In the genomic region with DNA sequence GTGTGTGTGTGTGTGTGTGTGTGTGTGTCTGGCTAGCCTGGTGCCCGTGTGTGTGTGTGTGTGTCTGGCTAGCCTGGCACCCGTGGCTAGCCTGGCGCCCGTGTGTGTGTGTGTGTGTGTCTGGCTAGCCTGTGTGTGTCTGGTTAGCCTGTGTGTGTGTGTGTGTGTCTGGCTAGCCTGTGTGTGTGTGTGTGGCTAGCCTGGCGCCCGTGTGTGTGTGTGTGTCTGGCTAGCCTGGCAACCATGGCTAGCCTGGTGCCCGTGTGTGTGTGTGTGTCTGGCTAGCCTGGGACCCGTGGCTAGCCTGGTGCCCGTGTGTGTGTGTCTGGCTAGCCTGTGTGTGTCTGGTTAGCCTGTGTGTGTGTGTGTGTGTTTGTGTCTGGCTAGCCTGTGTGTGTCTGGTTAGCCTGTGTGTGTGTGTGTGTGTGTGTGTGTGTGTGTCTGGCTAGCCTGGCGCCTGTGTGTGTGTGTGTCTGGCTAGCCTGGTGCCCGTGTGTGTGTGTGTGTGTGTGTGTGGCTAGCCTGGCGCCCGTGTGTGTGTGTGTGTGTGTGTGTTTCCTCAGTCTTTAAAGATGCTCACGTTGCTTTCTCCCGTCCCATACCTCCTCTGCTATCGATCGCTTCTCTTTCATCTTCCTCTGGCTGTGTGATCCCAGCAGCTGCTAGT, we compare ENCODE assay signal across 6 cellular contexts. TPM values are rescaled to one million over a fixed set of nuclear protein-coding genes. Genes with fewer than 3 reads are reported as not detected.
DNase-seq lines count a peak whose midpoint lies in the region; ATAC-seq, FAIRE-seq and TF ChIP-seq lines count a peak whose summit lies in the region.
"Not testable (repeated sequence)": the region's sequence is repeated elsewhere in the genome, so short reads cannot be mapped to it uniquely, and the experiment has no call there.

No MANE protein-coding gene starts in this region.

- H3K27me3 Mint-ChIP-seq in nephron (ENCODE audit: low read depth) = not testable (repeated sequence)

- 76% methylated on average over 9 of the region's 17 CpGs for WGBS in A549 (ENCODE audit: missing lambda C conversion rate)

- not testable (repeated sequence) for TF ChIP-seq EP300 in A549 (IDR thresholded peaks at IDR 0.05)

- peak overlapping the region; percentile 74 to 97 (median 90) for H3K27ac Mint-ChIP-seq in nephron

- not testable (repeated sequence) for H3K9me3 ChIP-seq in A549; HCT116 (ENCODE audit: control insufficient read depth in 1 of 2, insufficient read depth in 1 of 2, low read depth in 1 of 2, low read length in 2 of 2); Panc1 (ENCODE audit: control insufficient read depth, insufficient read depth, low read depth, low read length)

- H3K4me3 ChIP-seq in A549 (peak overlapping the region; percentile 99), HCT116 (replicated peaks in 1 of 2; ENCODE audit: low read depth in 1 of 2, low read length in 2 of 2) (peak overlapping the region; percentile 58 to 70), Panc1 (ENCODE audit: low read depth in 2 of 2, low read length in 2 of 2) (peak overlapping the region; percentile 62 to 87), fibroblast of the aortic adventitia (ENCODE audit: low read depth, low read length) (peak overlapping the region; percentile 82)

- H3K9me2 ChIP-seq in HCT116 (ENCODE audit: insufficient read depth) = not testable (repeated sequence)

- H3K4me2 ChIP-seq in A549 = peak overlapping the region; percentile 100
- peak overlapping the region; percentile 80 for H3K4me2 ChIP-seq in HCT116 (ENCODE audit: low read length)

- not testable (repeated sequence) for ATAC-seq in A549, HCT116, Panc1

- POLR2A ChIA-PET in A549 (lab: Yijun Ruan, JAX); HCT116 (lab: Charles Lee); Panc1 (lab: Charles Lee): not testable (repeated sequence)

- not testable (repeated sequence) for H3K9me3 Mint-ChIP-seq in nephron

- H3K4me1 ChIP-seq in A549 = peaks cover 22% of the 10 kb centered on the region
- H3K4me1 ChIP-seq in HCT116 (ENCODE audit: control insufficient read depth in 1 of 2, insufficient read depth in 2 of 2, low read length in 2 of 2) = peaks cover 7 to 16% of the 10 kb centered on the region in 2 experiments
- peaks cover 44% of the 10 kb centered on the region for H3K4me1 ChIP-seq in Panc1 (ENCODE audit: control insufficient read depth, insufficient read depth, low read length)

- not testable (repeated sequence) for H3K36me3 Mint-ChIP-seq in nephron (ENCODE audit: low read depth)

- H4K20me1 ChIP-seq in HCT116 (ENCODE audit: insufficient read depth) = not testable (repeated sequence)

- not testable (repeated sequence) for TF ChIP-seq RAD21 in A549 (conservative IDR thresholded peaks at IDR 0.05 in 1 of 2, IDR thresholded peaks at IDR 0.05 in 1 of 2); HCT116 (IDR thresholded peaks at IDR 0.05; ENCODE audit: low read depth)

- not testable (repeated sequence) for H2AFZ ChIP-seq in HCT116 (ENCODE audit: low read depth, low read length, poor library complexity, severe bottlenecking)

- DNase-seq in A549 (ENCODE audit: low read depth in 1 of 2, low spot score in 1 of 2); HCT116 (ENCODE audit: low read depth, low spot score); Panc1 (ENCODE audit: low read depth, low spot score): not testable (repeated sequence)
- peak; percentile 72 for DNase-seq in amniotic epithelial cell (ENCODE audit: low read depth)
- peak; percentile 65 for DNase-seq in fibroblast of the aortic adventitia (ENCODE audit: low read depth)

- peaks cover 35% of the 10 kb centered on the region for H3K4me1 Mint-ChIP-seq in nephron

- not testable (repeated sequence) for H3K36me3 ChIP-seq in HCT116 (ENCODE audit: control insufficient read depth in 1 of 2, insufficient read depth in 2 of 2, low read length in 2 of 2); Panc1 (ENCODE audit: control insufficient read depth, insufficient read depth, low read length)

- RAD21 ChIA-PET in HCT116 (lab: Charles Lee; ENCODE audit: low non-redundant PET in 1 of 2, low total read pairs in 2 of 2, uncharacterized antibody in 2 of 2, unreplicated experiment in 2 of 2) = not testable (repeated sequence)

- not testable (repeated sequence) for TF ChIP-seq POLR2A in A549 (IDR thresholded peaks at IDR 0.05; ENCODE audit: low read length); HCT116 (IDR thresholded peaks at IDR 0.05; ENCODE audit: borderline replicate concordance, extremely low read depth, insufficient read depth, insufficient read length)

- not testable (repeated sequence) for TF ChIP-seq CTCF in A549 (IDR thresholded peaks at IDR 0.05); HCT116 (IDR thresholded peaks at IDR 0.05 in 2 of 3, conservative IDR thresholded peaks at IDR 0.05 in 1 of 3; ENCODE audit: borderline replicate concordance in 1 of 3, insufficient read depth in 1 of 3, low read depth in 2 of 3, low read length in 2 of 3); Panc1 (IDR thresholded peaks at IDR 0.05); fibroblast of the aortic adventitia (IDR thresholded peaks at IDR 0.05; ENCODE audit: insufficient read depth, low read length); nephron (IDR thresholded peaks at IDR 0.05; ENCODE audit: unreplicated experiment in 3 of 3)

- in situ Hi-C loops in Panc1 (cut with HindIII; ENCODE audit: low pct_unique_long_range_greater_than_20kb, low sequenced_read_pairs) = not testable (repeated sequence)

- H3K79me2 ChIP-seq in HCT116 (ENCODE audit: insufficient read depth, low read length) = not testable (repeated sequence)

- FAIRE-seq in A549 (lab: Jason Lieb, UNC) = not testable (repeated sequence)

- peak overlapping the region; percentile 76 for H3K9ac ChIP-seq in HCT116 (ENCODE audit: low read length)

- H3K27ac ChIP-seq in A549 (peak overlapping the region in 1 of 2 experiments; percentile 91; a peak in 3 of 6 replicates), HCT116 (ENCODE audit: low read depth, low read length) (peak overlapping the region; percentile 67; the same call in 1 of the 2 replicates), Panc1 (ENCODE audit: low read length) (peak overlapping the region; percentile 78)

- BruUV-seq in HCT116 (replicated peaks; lab: Mats Ljungman, UMichigan); Panc1 (replicated peaks; lab: Mats Ljungman, UMichigan): not testable (repeated sequence)

- peak overlapping the region; percentile 81 to 89 (median 84) for H3K4me3 Mint-ChIP-seq in nephron

- H3K27me3 ChIP-seq in HCT116 (ENCODE audit: insufficient read depth, low read length); Panc1 (ENCODE audit: control insufficient read depth, insufficient read depth, low read length): not testable (repeated sequence)

- intact Hi-C loops in HCT116 (cut with micrococcal nuclease); Panc1 (cut with micrococcal nuclease; ENCODE audit: unreplicated experiment): not testable (repeated sequence)

- CTCF ChIA-PET in A549 (lab: Yijun Ruan, JAX) (interaction anchor here (0.7 to 1.6 kb wide), 7 partner anchors 14 to 110 kb away, joined by 3 to 5 read pairs (median 3); a partner anchor contains a TSS), Panc1 (lab: Charles Lee) (interaction anchor here (0.7 kb wide), 1 partner anchor 532 kb away, joined by 6 read pairs; no protein-coding TSS in a partner anchor)
- CTCF ChIA-PET in HCT116 (lab: Charles Lee) = not testable (repeated sequence)

RNA-seq across cellular contexts. Expression of a gene that starts 1.4 kb away (rescaled TPM):
- polyA plus RNA-seq in A549 (2011; rRNA removed) = 13.2 and 15.7 TPM in 2 replicates
- 32.0 and 51.6 TPM in 2 replicates for polyA plus RNA-seq in A549 (2012; cell fraction: cytosol; rRNA removed)
- polyA plus RNA-seq in A549 (2012; cell fraction: nucleus; rRNA removed) = 141 and 208 TPM in 2 replicates
- 25.2 to 32.2 TPM (median 31.2 TPM) in 3 replicates for polyA plus RNA-seq in A549 (2017; fragmentation: RNase III; extraction: RNeasy Plus Mini Kit Qiagen cat#74134 plus additional on column Dnase treatment)
- polyA minus RNA-seq in A549 (2011; rRNA and poly(A)+ RNA removed) = 32.3 and 33.8 TPM in 2 replicates
- 21.0 TPM for total RNA-seq in HCT116 (2021; ENCODE audit: unreplicated experiment)
- 9.8 and 10.9 TPM in 2 replicates for polyA plus RNA-seq in HCT116 (2012)
- total RNA-seq in Panc1 (2021; ENCODE audit: unreplicated experiment) = 83.5 TPM
- 84.1 TPM for polyA plus RNA-seq in Panc1 (2012; ENCODE audit: insufficient read length)
- total RNA-seq in fibroblast of the aortic adventitia (ENCODE audit: low replicate concordance) = 20.7 and 29.1 TPM in 2 replicates

RNA-seq across cellular contexts. Expression of a gene that starts 4.4 kb away (rescaled TPM):
- polyA plus RNA-seq in A549 (2011; rRNA removed) (0.03 and 0.13 TPM in 2 replicates), A549 (2017; fragmentation: RNase III; extraction: RNeasy Plus Mini Kit Qiagen cat#74134 plus additional on column Dnase treatment) (0.07 to 0.09 TPM (median 0.08 TPM) in 3 replicates)
- polyA plus RNA-seq in A549 (2012; cell fraction: cytosol; rRNA removed) = 0.04 TPM in 2 replicates
- polyA plus RNA-seq in A549 (2012; cell fraction: nucleus; rRNA removed) = 0.17 and 0.24 TPM in 2 replicates
- polyA minus RNA-seq in A549 (2011; rRNA and poly(A)+ RNA removed) = not detected in 2 replicates
- total RNA-seq in HCT116 (2021; ENCODE audit: unreplicated experiment) (0.22 TPM), Panc1 (2021; ENCODE audit: unreplicated experiment) (4.0 TPM), fibroblast of the aortic adventitia (ENCODE audit: low replicate concordance) (2.0 and 2.5 TPM in 2 replicates)
- 0.18 TPM in 1 of 2 replicates, not detected in the other for polyA plus RNA-seq in HCT116 (2012)
- 5.2 TPM for polyA plus RNA-seq in Panc1 (2012; ENCODE audit: insufficient read length)

RNA-seq across cellular contexts. Expression of a gene that starts 11.0 kb away (rescaled TPM):
- polyA plus RNA-seq in A549 (2011; rRNA removed) (0.04 TPM in 1 of 2 replicates, not detected in the other), A549 (2017; fragmentation: RNase III; extraction: RNeasy Plus Mini Kit Qiagen cat#74134 plus additional on column Dnase treatment) (0.04 to 0.10 TPM (median 0.04 TPM) in 3 replicates)
- 0.05 and 0.17 TPM in 2 replicates for polyA plus RNA-seq in A549 (2012; cell fraction: cytosol; rRNA removed)
- polyA plus RNA-seq in A549 (2012; cell fraction: nucleus; rRNA removed) = 0.11 and 0.22 TPM in 2 replicates
- polyA minus RNA-seq in A549 (2011; rRNA and poly(A)+ RNA removed) = not detected in 2 replicates
- total RNA-seq in HCT116 (2021; ENCODE audit: unreplicated experiment) (not detected), Panc1 (2021; ENCODE audit: unreplicated experiment) (2.2 TPM), fibroblast of the aortic adventitia (ENCODE audit: low replicate concordance) (not detected in 2 replicates)
- polyA plus RNA-seq in HCT116 (2012) = not detected in 2 replicates
- 3.9 TPM for polyA plus RNA-seq in Panc1 (2012; ENCODE audit: insufficient read length)

RNA-seq across cellular contexts. Expression of a gene that starts 18.7 kb away (rescaled TPM):
- polyA plus RNA-seq in A549 (2011; rRNA removed) (4.4 and 4.9 TPM in 2 replicates), A549 (2017; fragmentation: RNase III; extraction: RNeasy Plus Mini Kit Qiagen cat#74134 plus additional on column Dnase treatment) (8.1 to 9.7 TPM (median 8.5 TPM) in 3 replicates)
- polyA plus RNA-seq in A549 (2012; cell fraction: cytosol; rRNA removed) = 12.5 and 18.2 TPM in 2 replicates
- 31.5 and 36.8 TPM in 2 replicates for polyA plus RNA-seq in A549 (2012; cell fraction: nucleus; rRNA removed)
- 3.2 and 7.0 TPM in 2 replicates for polyA minus RNA-seq in A549 (2011; rRNA and poly(A)+ RNA removed)
- total RNA-seq in HCT116 (2021; ENCODE audit: unreplicated experiment) (14.1 TPM), Panc1 (2021; ENCODE audit: unreplicated experiment) (30.7 TPM), fibroblast of the aortic adventitia (ENCODE audit: low replicate concordance) (12.0 and 14.6 TPM in 2 replicates)
- polyA plus RNA-seq in HCT116 (2012) = 15.1 and 18.8 TPM in 2 replicates
- polyA plus RNA-seq in Panc1 (2012; ENCODE audit: insufficient read length) = 44.4 TPM

RNA-seq across cellular contexts. Expression of a gene that starts 43.7 kb away (rescaled TPM):
- polyA plus RNA-seq in A549 (2011; rRNA removed) (10.0 and 11.4 TPM in 2 replicates), A549 (2017; fragmentation: RNase III; extraction: RNeasy Plus Mini Kit Qiagen cat#74134 plus additional on column Dnase treatment) (31.3 to 33.9 TPM (median 33.3 TPM) in 3 replicates)
- polyA plus RNA-seq in A549 (2012; cell fraction: cytosol; rRNA removed) = 46.5 and 72.3 TPM in 2 replicates
- 132 and 252 TPM in 2 replicates for polyA plus RNA-seq in A549 (2012; cell fraction: nucleus; rRNA removed)
- polyA minus RNA-seq in A549 (2011; rRNA and poly(A)+ RNA removed) = 8.6 and 13.1 TPM in 2 replicates
- total RNA-seq in HCT116 (2021; ENCODE audit: unreplicated experiment) (39.0 TPM), Panc1 (2021; ENCODE audit: unreplicated experiment) (78.5 TPM), fibroblast of the aortic adventitia (ENCODE audit: low replicate concordance) (31.6 and 43.9 TPM in 2 replicates)
- polyA plus RNA-seq in HCT116 (2012) = 17.9 and 22.9 TPM in 2 replicates
- polyA plus RNA-seq in Panc1 (2012; ENCODE audit: insufficient read length) = 117 TPM
